In the genomic region with DNA sequence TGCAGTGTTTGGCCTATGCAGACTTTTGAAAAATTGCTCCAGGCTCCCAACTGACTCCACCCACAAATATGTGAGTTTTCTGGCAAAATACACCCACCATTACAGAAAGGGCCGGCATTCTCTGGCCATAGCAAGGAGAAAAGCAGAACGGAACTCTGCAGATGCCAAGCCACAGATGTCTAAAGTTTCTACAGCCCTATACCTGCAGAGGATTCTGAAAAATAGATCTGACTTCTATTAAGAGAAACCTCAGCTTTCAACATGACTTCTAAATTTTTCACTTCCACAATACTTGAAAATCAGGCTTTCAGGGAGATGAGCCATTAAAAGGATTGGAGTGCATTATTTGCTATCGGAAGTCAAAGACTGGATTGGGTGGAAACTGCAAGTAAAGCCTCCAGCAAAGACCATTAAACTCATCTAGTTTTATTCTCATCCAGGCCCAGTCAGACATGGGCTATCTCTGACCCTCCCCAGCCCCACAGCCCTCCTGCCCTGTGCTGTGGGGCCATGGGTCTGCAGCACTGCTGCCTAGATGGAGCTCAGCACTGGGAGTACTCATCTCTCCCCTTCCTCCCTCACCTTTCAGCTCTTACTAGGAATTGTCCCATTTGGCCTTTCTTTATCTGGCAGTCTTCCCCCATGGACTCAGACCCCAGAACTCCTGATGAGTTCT, we compare ENCODE assay signal across 15 cellular contexts.
A peak's percentile ranks its signal among the peaks of the same experiment; 100 is the strongest.
DNase-seq lines count a peak whose midpoint lies in the region; ATAC-seq and TF ChIP-seq lines count a peak whose summit lies in the region.
"Had no signal": no experiment of that assay in that cellular context is flagged by ENCODE, and none has a peak within 500 bp of the region (broad histone marks: within the 10 kb centered on the region; RNA-seq: fewer than 3 reads in every experiment).

No MANE protein-coding gene starts in this region.

- no peaks in the 10 kb centered on the region for H3K4me1 Mint-ChIP-seq in activated CD8-positive, alpha-beta T cell treated with anti-CD3 and anti-CD28 coated beads, Interleukin-2, amount 10 ng/mL, durations not matched to agents 7 days and 5 days (ENCODE audit: low read depth)
- H3K4me1 Mint-ChIP-seq: CD8-positive, alpha-beta memory T cell had no signal

- H3K27me3 Mint-ChIP-seq in activated CD8-positive, alpha-beta T cell treated with anti-CD3 and anti-CD28 coated beads, Interleukin-2, amount 10 ng/mL, durations not matched to agents 7 days and 5 days (ENCODE audit: low read depth), result no peaks in the 10 kb centered on the region

- no peak overlapping the region for H3K27ac Mint-ChIP-seq in activated CD8-positive, alpha-beta T cell treated with anti-CD3 and anti-CD28 coated beads, Interleukin-2, amount 10 ng/mL, durations not matched to agents 7 days and 5 days
- H3K27ac Mint-ChIP-seq: CD8-positive, alpha-beta memory T cell had no signal

- POLR2A ChIA-PET in activated CD8-positive, alpha-beta T cell treated with anti-CD3 and anti-CD28 coated beads, Interleukin-2, amount 10 ng/mL, durations not matched to agents 7 days and 5 days (lab: Charles Lee), result no interaction called here

- TF ChIP-seq CTCF in GM10266 (IDR thresholded peaks at IDR 0.05; ENCODE audit: control insufficient read depth, insufficient read depth, low read depth, missing control alignments), result no peak

- ATAC-seq in GM19351 (IDR thresholded peaks at IDR 0.05; ENCODE audit: unreplicated experiment) (peak; percentile 91), HG02610 (IDR thresholded peaks at IDR 0.05; ENCODE audit: unreplicated experiment) (peak; percentile 61), HG03432 (IDR thresholded peaks at IDR 0.05; ENCODE audit: unreplicated experiment) (peak; percentile 88)
- ATAC-seq in activated CD8-positive, alpha-beta T cell treated with anti-CD3 and anti-CD28 coated beads, Interleukin-2, amount 10 ng/mL, durations not matched to agents 7 days and 5 days, result no peak
- ATAC-seq: foreskin keratinocyte had no signal

- CTCF ChIA-PET in activated CD8-positive, alpha-beta T cell treated with anti-CD3 and anti-CD28 coated beads, Interleukin-2, amount 10 ng/mL, durations not matched to agents 7 days and 5 days (lab: Charles Lee), result no interaction called here

- no peak overlapping the region for H3K4me3 Mint-ChIP-seq in activated CD8-positive, alpha-beta T cell treated with anti-CD3 and anti-CD28 coated beads, Interleukin-2, amount 10 ng/mL, durations not matched to agents 7 days and 5 days
- H3K4me3 Mint-ChIP-seq: CD8-positive, alpha-beta memory T cell had no signal

- no peaks in the 10 kb centered on the region for H3K36me3 Mint-ChIP-seq in activated CD8-positive, alpha-beta T cell treated with anti-CD3 and anti-CD28 coated beads, Interleukin-2, amount 10 ng/mL, durations not matched to agents 7 days and 5 days (ENCODE audit: low read depth)
- H3K36me3 Mint-ChIP-seq: CD8-positive, alpha-beta memory T cell had no signal

- peak; percentile 19 for DNase-seq in GM10266 (ENCODE audit: extremely low spot score)
- no peak for DNase-seq in DMS153 (lab: John Stamatoyannopoulos, UW)
- no peak for DNase-seq in activated CD8-positive, alpha-beta T cell treated with anti-CD3 and anti-CD28 coated beads, Interleukin-2, amount 10 ng/mL, durations not matched to agents 7 days and 5 days
- DNase-seq in SIG-M5 (lab: John Stamatoyannopoulos, UW), result no peak
- DNase-seq in NCI-H2227 treated with DMSO at 0.1 percent for 48 hours (lab: John Stamatoyannopoulos, UW), result no peak
- DNase-seq: activated naive CD4-positive, alpha-beta T cell treated with anti-CD3 and anti-CD28 coated beads, Interleukin-2, amount 50 U/mL, for 16 hours; CD8-positive, alpha-beta memory T cell; foreskin keratinocyte; GDM1; GM23248; NCI-H2081; testis had no signal

- no peaks in the 10 kb centered on the region for H3K9me3 Mint-ChIP-seq in activated CD8-positive, alpha-beta T cell treated with anti-CD3 and anti-CD28 coated beads, Interleukin-2, amount 10 ng/mL, durations not matched to agents 7 days and 5 days (ENCODE audit: insufficient read depth)
